In genomic region chr18:22728016-22728415, GRCh38 we compare ENCODE assay signal across 20 cellular contexts.
"Had no signal": no experiment of that assay in that cellular context is flagged by ENCODE, and none has a peak within 500 bp of the region (broad histone marks: within the 10 kb centered on the region; RNA-seq: fewer than 3 reads in every experiment).

No MANE protein-coding gene starts in this region.

- ATAC-seq: left ventricle myocardium superior; naive thymus-derived CD8-positive, alpha-beta T cell; stimulated activated memory B cell treated with anti-CD40 and anti-IgM and Interleukin-4, amounts not matched to agents 10 μg/mL and 1 μg/mL and 100 μg/mL, for 72 hours; stimulated activated naive CD8-positive, alpha-beta T cell treated with anti-CD3 and anti-CD28 coated beads, Interleukin-15, Interleukin-2, amounts not matched to agents 100 U/mL and 50 U/mL, for 24 hours had no signal

- H3K4me1 ChIP-seq: prostate gland, right atrium auricular region, spleen, tibial nerve, upper lobe of left lung had no signal

- H3K27me3 ChIP-seq: pancreas, right atrium auricular region, sigmoid colon, spleen, tibial nerve, upper lobe of left lung had no signal

- H3K36me3 ChIP-seq: pancreas, prostate gland, right atrium auricular region, sigmoid colon, spleen, thoracic aorta, tibial nerve, upper lobe of left lung had no signal

- H3K4me3 ChIP-seq: lung, pancreas, prostate gland, right atrium auricular region, sigmoid colon, spleen, thoracic aorta, tibial nerve, upper lobe of left lung had no signal

- H3K27ac ChIP-seq: prostate gland, right atrium auricular region, sigmoid colon, spleen, thoracic aorta, tibial nerve, upper lobe of left lung had no signal

- DNase-seq: caudate nucleus; cerebellar nuclear complex; cortex of kidney; effector CD4-positive, alpha-beta T cell; kidney; left ventricle myocardium superior; naive thymus-derived CD8-positive, alpha-beta T cell; occipital lobe; pancreas; sigmoid colon; spleen; stimulated activated CD4-positive, alpha-beta T cell treated with anti-CD3 and anti-CD28 coated beads, Interleukin-4, amount 100 ng/mL, for 4 hours; stimulated activated naive CD8-positive, alpha-beta T cell treated with anti-CD3 and anti-CD28 coated beads, Interleukin-15, Interleukin-2, amounts not matched to agents 100 U/mL and 50 U/mL, for 24 hours; upper lobe of left lung had no signal

- H3K9me3 ChIP-seq: pancreas, prostate gland, right atrium auricular region, sigmoid colon, spleen, thoracic aorta, tibial nerve, upper lobe of left lung had no signal
